Comparison of ENCODE assay signal across 1 cellular context in the genomic region with DNA sequence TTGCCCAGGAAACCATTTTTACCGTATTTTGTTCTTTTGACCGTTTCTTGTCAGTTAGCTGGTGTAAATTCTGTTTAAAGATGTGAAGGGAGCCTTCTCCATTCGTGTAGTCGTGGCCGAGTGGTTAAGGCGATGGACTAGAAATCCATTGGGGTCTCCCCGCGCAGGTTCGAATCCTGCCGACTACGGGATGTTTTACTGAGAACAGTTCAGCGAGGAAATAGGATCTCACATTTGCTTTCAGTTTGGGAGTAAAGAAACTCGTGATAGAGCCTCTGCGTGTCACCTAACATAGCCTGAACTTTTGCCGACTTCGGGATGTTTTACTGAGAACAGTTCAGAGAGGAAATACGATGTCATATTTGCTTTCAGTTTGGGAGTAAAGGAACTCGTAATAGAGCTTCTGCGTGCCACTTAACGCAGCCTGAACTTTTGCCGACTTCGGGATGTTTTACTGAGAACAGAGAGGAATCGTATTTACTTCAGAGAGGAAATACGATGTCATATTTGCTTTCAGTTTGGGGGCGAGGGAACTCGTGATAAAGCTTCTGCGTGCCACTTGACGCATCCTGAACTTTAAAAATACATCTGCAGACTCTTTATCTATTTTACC.
A peak's percentile ranks its signal among the peaks of the same experiment; 100 is the strongest.
TF ChIP-seq lines count a peak whose summit lies in the region.

No MANE protein-coding gene starts in this region.

TF ChIP-seq in HepG2, 621 proteins besides CTCF, POLR2A, EP300 and RAD21 (continued from another document):
- TF ChIP-seq, protein P1, sequence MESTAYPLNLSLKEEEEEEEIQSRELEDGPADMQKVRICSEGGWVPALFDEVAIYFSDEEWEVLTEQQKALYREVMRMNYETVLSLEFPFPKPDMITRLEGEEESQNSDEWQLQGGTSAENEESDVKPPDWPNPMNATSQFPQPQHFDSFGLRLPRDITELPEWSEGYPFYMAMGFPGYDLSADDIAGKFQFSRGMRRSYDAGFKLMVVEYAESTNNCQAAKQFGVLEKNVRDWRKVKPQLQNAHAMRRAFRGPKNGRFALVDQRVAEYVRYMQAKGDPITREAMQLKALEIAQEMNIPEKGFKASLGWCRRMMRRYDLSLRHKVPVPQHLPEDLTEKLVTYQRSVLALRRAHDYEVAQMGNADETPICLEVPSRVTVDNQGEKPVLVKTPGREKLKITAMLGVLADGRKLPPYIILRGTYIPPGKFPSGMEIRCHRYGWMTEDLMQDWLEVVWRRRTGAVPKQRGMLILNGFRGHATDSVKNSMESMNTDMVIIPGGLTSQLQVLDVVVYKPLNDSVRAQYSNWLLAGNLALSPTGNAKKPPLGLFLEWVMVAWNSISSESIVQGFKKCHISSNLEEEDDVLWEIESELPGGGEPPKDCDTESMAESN (CRISPR knock-in tag; conservative IDR thresholded peaks at IDR 0.05) = 0 out of 2 replicates have a peak, but pooled peaks have one; percentile 16
